Comparison of ENCODE assay signal across 25 cellular contexts in genomic region chr16:56337858-56338325, GRCh38.
A peak's percentile ranks its signal among the peaks of the same experiment; 100 is the strongest.
DNase-seq lines count a peak whose midpoint lies in the region; ATAC-seq, FAIRE-seq and TF ChIP-seq lines count a peak whose summit lies in the region.
"Had no signal": no experiment of that assay in that cellular context is flagged by ENCODE, and none has a peak within 500 bp of the region (broad histone marks: within the 10 kb centered on the region; RNA-seq: fewer than 3 reads in every experiment).

No MANE protein-coding gene starts in this region.

- no peak overlapping the region for H3K4me3 ChIP-seq in kidney (ENCODE audit: low read length in 2 of 2)
- H3K4me3 ChIP-seq: GM23338 had no signal

- ATAC-seq in Right ventricle myocardium superior (ENCODE audit: poor library complexity): no peak
- no peak for ATAC-seq in left ventricle myocardium superior
- ATAC-seq: GM23338, HCT116 had no signal

- no peak for TF ChIP-seq POLR2A in H54 (IDR thresholded peaks at IDR 0.05; ENCODE audit: low read depth, low read length)

- H3K27ac ChIP-seq in angular gyrus (ENCODE audit: low read depth, low read length): peak overlapping the region; percentile 46
- H3K27ac ChIP-seq in kidney (ENCODE audit: low read depth in 2 of 2, low read length in 2 of 2): no peak overlapping the region
- H3K27ac ChIP-seq in temporal lobe (ENCODE audit: low read depth, low read length): peak overlapping the region; percentile 29
- H3K27ac ChIP-seq: C4-2B, HL-60 had no signal

- TF ChIP-seq CTCF in kidney (IDR thresholded peaks at IDR 0.05; ENCODE audit: borderline replicate concordance, extremely low read depth, insufficient read depth): no peak

- no peaks in the 10 kb centered on the region for H3K36me3 ChIP-seq in kidney (ENCODE audit: control insufficient read depth in 1 of 2, insufficient read depth in 2 of 2, low read length in 2 of 2)

- FAIRE-seq in kidney (lab: Jason Lieb, UNC): no peak
- FAIRE-seq in H54 (lab: Jason Lieb, UNC): no peak
- FAIRE-seq: D721Med, GM12892, GM18507, HTR-8/SVneo had no signal

- DNase-seq in Right ventricle myocardium superior: peak; percentile 39
- no peak for DNase-seq in left ventricle myocardium superior
- peak; percentile 42 for DNase-seq in kidney
- no peak for DNase-seq in H54 (ENCODE audit: insufficient read length, low spot score)
- no peak for DNase-seq in NCI-H446 treated with DMSO at 0.1 percent for 48 hours (lab: John Stamatoyannopoulos, UW)
- no peak for DNase-seq in NCI-H526 treated with DMSO at 0.1 percent for 48 hours (lab: John Stamatoyannopoulos, UW)
- DNase-seq: 8988T; Caco-2; CD4-positive, alpha-beta T cell; DMS153; DMS79; GDM1; H7; HFFc6; IMR-90 had no signal

- no peak overlapping the region for H3K9ac ChIP-seq in kidney (ENCODE audit: low read length in 2 of 2)

- no peaks in the 10 kb centered on the region for H3K4me1 ChIP-seq in kidney (ENCODE audit: control insufficient read depth in 1 of 2, insufficient read depth in 1 of 2, low read depth in 1 of 2, low read length in 2 of 2)
- H3K4me1 ChIP-seq: Caco-2 had no signal

- H3K9me3 ChIP-seq in kidney (ENCODE audit: control insufficient read depth in 1 of 2, low read length in 2 of 2): no peaks in the 10 kb centered on the region
- H3K9me3 ChIP-seq: Caco-2 had no signal

- intact Hi-C loops in Right ventricle myocardium superior (cut with DNase I): no loop called here
- intact Hi-C loops in left ventricle myocardium superior (cut with micrococcal nuclease): no loop called here
- intact Hi-C loops in kidney (cut with DNase I): no loop called here

Comparison
In these comparisons a context has a peak if more than half of its experiments do, and no peak if none do; other contexts are left out.
1. DNase-seq: peak in Right ventricle myocardium superior (single experiment) and kidney (single experiment); none in left ventricle myocardium superior (single experiment), H54 (single experiment), NCI-H446 treated with DMSO at 0.1 percent for 48 hours (single experiment) and NCI-H526 treated with DMSO at 0.1 percent for 48 hours (single experiment).
2. H3K27ac ChIP-seq: peak in angular gyrus (single experiment) and temporal lobe (single experiment); none in kidney (0 of 2).